ENCODE assay signal across 19 cellular contexts in the genomic region with DNA sequence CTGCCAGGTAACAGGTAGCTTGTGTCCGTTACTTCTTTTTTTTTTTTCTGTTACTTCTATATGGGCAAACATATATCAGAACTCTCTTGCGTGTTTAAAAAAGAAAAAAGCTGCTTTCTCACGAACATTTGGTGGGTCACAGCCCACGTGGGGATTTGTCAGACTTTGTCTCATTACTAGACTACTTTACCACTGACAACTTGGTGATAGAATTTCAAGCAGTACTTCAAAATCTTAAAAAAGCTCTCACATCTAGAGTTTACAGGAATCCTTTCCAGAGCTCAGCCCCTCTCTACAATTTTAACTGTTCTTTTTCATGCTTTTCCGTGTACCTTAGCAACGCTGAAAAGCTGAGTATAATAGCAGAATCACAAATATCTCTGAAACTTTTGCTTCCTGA.
"Had no signal": no experiment of that assay in that cellular context is flagged by ENCODE, and none has a peak within 500 bp of the region (broad histone marks: within the 10 kb centered on the region; RNA-seq: fewer than 3 reads in every experiment).

No MANE protein-coding gene starts in this region.

- H3K4me1 Mint-ChIP-seq: activated naive CD8-positive, alpha-beta T cell treated with anti-CD3 and anti-CD28 coated beads, Interleukin-2, amount 50 U/mL, for 24 hours; T-cell had no signal

- H3K27ac ChIP-seq: sigmoid colon, upper lobe of left lung, VCaP had no signal

- H3K36me3 ChIP-seq: sigmoid colon, spleen, upper lobe of left lung had no signal

- H3K4me3 Mint-ChIP-seq: activated CD8-positive, alpha-beta T cell treated with anti-CD3 and anti-CD28 coated beads, Interleukin-2, amount 10 ng/mL, durations not matched to agents 7 days and 5 days; activated naive CD8-positive, alpha-beta T cell treated with anti-CD3 and anti-CD28 coated beads, Interleukin-2, amount 50 U/mL, for 24 hours; activated T-helper 1 cell treated with anti-CD3 and anti-CD28 coated beads, Interleukin-12 subunit alpha, Interleukin-12 subunit beta, Interleukin-2, Interleukin-4 antibody, amounts not matched to agents 30 ng/mL and 10 ng/mL and 1 ng/mL, durations not matched to agents 14 hours and 24 hours and 36 hours; dendritic cell treated with granulocyte-macrophage colony-stimulating factor and Interleukin-4, amounts not matched to agents 40 ng/mL and 50 ng/mL, for 4 days; T-cell; T-helper 2 cell treated with Interferon-gamma antibody and Interleukin-4, amounts not matched to agents 5 μg/mL and 100 μg/mL, for 36 hours had no signal

- H3K4me3 ChIP-seq: sigmoid colon, spleen, upper lobe of left lung had no signal

- H3K27me3 Mint-ChIP-seq: dendritic cell treated with granulocyte-macrophage colony-stimulating factor and Interleukin-4, amounts not matched to agents 40 ng/mL and 50 ng/mL, for 4 days had no signal

- H3K27ac Mint-ChIP-seq: activated CD8-positive, alpha-beta T cell treated with anti-CD3 and anti-CD28 coated beads, Interleukin-2, amount 10 ng/mL, durations not matched to agents 7 days and 5 days; activated naive CD8-positive, alpha-beta T cell treated with anti-CD3 and anti-CD28 coated beads, Interleukin-2, amount 50 U/mL, for 24 hours; activated T-helper 1 cell treated with anti-CD3 and anti-CD28 coated beads, Interleukin-12 subunit alpha, Interleukin-12 subunit beta, Interleukin-2, Interleukin-4 antibody, amounts not matched to agents 30 ng/mL and 10 ng/mL and 1 ng/mL, durations not matched to agents 14 hours and 24 hours and 36 hours; dendritic cell treated with granulocyte-macrophage colony-stimulating factor and Interleukin-4, amounts not matched to agents 40 ng/mL and 50 ng/mL, for 4 days; T-cell; T-helper 2 cell treated with Interferon-gamma antibody and Interleukin-4, amounts not matched to agents 5 μg/mL and 100 μg/mL, for 36 hours had no signal

- DNase-seq: activated CD4-positive, alpha-beta T cell treated with anti-CD3 and anti-CD28 coated beads for 1 hour; activated CD4-positive, alpha-beta T cell treated with anti-CD3 and anti-CD28 coated beads, Interleukin-2, amount 50 U/mL, for 1 hour; activated CD8-positive, alpha-beta T cell treated with anti-CD3 and anti-CD28 coated beads, Interleukin-2, amount 10 ng/mL, durations not matched to agents 7 days and 5 days; activated gamma-delta T cell; activated naive CD4-positive, alpha-beta T cell treated with anti-CD3 and anti-CD28 coated beads, Interleukin-2, amount 50 U/mL, for 16 hours; activated naive CD8-positive, alpha-beta T cell treated with anti-CD3 and anti-CD28 coated beads, Interleukin-2, amount 50 U/mL, for 24 hours; effector CD4-positive, alpha-beta T cell; erythroblast; kidney; sigmoid colon; spleen; stimulated activated CD4-positive, alpha-beta T cell treated with anti-CD3 and anti-CD28 coated beads, Interleukin-4, amount 100 ng/mL, for 24 hours; stimulated activated naive CD8-positive, alpha-beta T cell treated with anti-CD3 and anti-CD28 coated beads, Interleukin-15, Interleukin-2, amounts not matched to agents 100 U/mL and 50 U/mL, for 24 hours; T-cell; upper lobe of left lung had no signal

- H3K27me3 ChIP-seq: sigmoid colon, spleen, upper lobe of left lung had no signal

- H3K9me3 ChIP-seq: sigmoid colon, spleen, upper lobe of left lung had no signal

- H3K9me3 Mint-ChIP-seq: activated naive CD8-positive, alpha-beta T cell treated with anti-CD3 and anti-CD28 coated beads, Interleukin-2, amount 50 U/mL, for 24 hours; activated T-helper 1 cell treated with anti-CD3 and anti-CD28 coated beads, Interleukin-12 subunit alpha, Interleukin-12 subunit beta, Interleukin-2, Interleukin-4 antibody, amounts not matched to agents 30 ng/mL and 10 ng/mL and 1 ng/mL, durations not matched to agents 14 hours and 24 hours and 36 hours; dendritic cell treated with granulocyte-macrophage colony-stimulating factor and Interleukin-4, amounts not matched to agents 40 ng/mL and 50 ng/mL, for 4 days; T-cell; T-helper 2 cell treated with Interferon-gamma antibody and Interleukin-4, amounts not matched to agents 5 μg/mL and 100 μg/mL, for 36 hours had no signal

- H3K36me3 Mint-ChIP-seq: T-cell had no signal
